ENCODE assay signal across 8 cellular contexts in the genomic region with DNA sequence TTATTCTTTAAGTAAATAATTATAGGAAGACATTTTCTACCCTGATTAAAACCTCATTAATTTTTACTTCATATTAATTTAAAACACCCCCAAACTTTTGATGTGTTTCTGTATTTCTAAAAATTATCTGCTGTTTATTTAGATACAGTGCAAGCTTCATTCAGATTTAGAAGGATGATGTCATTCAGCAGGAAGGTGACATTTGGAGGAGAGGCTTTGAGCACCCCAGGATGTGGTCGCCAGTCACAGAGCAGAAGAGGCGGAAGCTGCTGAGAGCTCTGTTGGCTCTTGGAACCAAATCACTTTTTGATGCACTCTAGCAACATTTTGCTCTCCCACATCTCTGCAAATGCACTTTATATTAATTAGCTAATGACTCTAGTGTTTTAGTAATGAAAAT.
DNase-seq lines count a peak whose midpoint lies in the region; ATAC-seq and TF ChIP-seq lines count a peak whose summit lies in the region.

No MANE protein-coding gene starts in this region.

- dilution Hi-C loops in mammary epithelial cell (cut with HindIII; ENCODE audit: low sequenced_read_pairs), result no loop called here

- no peaks in the 10 kb centered on the region for H3K4me1 ChIP-seq in foreskin keratinocyte
- H3K4me1 ChIP-seq in mammary epithelial cell (ENCODE audit: insufficient read depth, low read length), result no peaks in the 10 kb centered on the region

- H3K4me1 Mint-ChIP-seq in WTC11, result peaks cover 16% of the 10 kb centered on the region

- no peak overlapping the region for H3K4me3 Mint-ChIP-seq in WTC11

- H2AFZ ChIP-seq in mammary epithelial cell (ENCODE audit: low read depth, low read length), result no peak overlapping the region

- in situ Hi-C loops in mammary epithelial cell (cut with MboI; ENCODE audit: low sequenced_read_pairs in 2 of 2), result no loop called here

- 93% methylated on average over 2 of the region's 2 CpGs for WGBS in mammary epithelial cell (ENCODE audit: low coverage, missing lambda C conversion rate)

- no peaks in the 10 kb centered on the region for H3K36me3 ChIP-seq in mammary epithelial cell (ENCODE audit: insufficient read depth, low read length)

- peak; percentile 84 for ATAC-seq in GM18505 (IDR thresholded peaks at IDR 0.05; ENCODE audit: unreplicated experiment)
- peak; percentile 67 for ATAC-seq in HG02759 (IDR thresholded peaks at IDR 0.05; ENCODE audit: unreplicated experiment)
- ATAC-seq in WTC11, result peak; percentile 72
- ATAC-seq in foreskin keratinocyte, result peak; percentile 35

- no peaks in the 10 kb centered on the region for H3K27me3 Mint-ChIP-seq in WTC11 (ENCODE audit: low read depth)

- H3K27me3 ChIP-seq in foreskin keratinocyte (no peaks in the 10 kb centered on the region), mammary epithelial cell (ENCODE audit: insufficient read depth, low read length) (no peaks in the 10 kb centered on the region)

- no peaks in the 10 kb centered on the region for H3K9me3 Mint-ChIP-seq in WTC11

- intact Hi-C loops in mammary epithelial cell (cut with micrococcal nuclease), result no loop called here

- H3K4me2 ChIP-seq in mammary epithelial cell (ENCODE audit: insufficient read depth, low read depth, low read length), result no peak overlapping the region

- no peaks in the 10 kb centered on the region for H3K9me3 ChIP-seq in mammary epithelial cell (replicated peaks; ENCODE audit: insufficient read depth, low read length)

- TF ChIP-seq CTCF in WTC11 (IDR thresholded peaks at IDR 0.05) (no peak), foreskin keratinocyte (conservative IDR thresholded peaks at IDR 0.05) (no peak), RWPE1 (conservative IDR thresholded peaks at IDR 0.05; ENCODE audit: low read depth) (no peak), mammary epithelial cell (conservative IDR thresholded peaks at IDR 0.05 in 1 of 2, IDR thresholded peaks at IDR 0.05 in 1 of 2; ENCODE audit: extremely low read depth in 1 of 2, insufficient read depth in 1 of 2, low read depth in 1 of 2, low read length in 2 of 2) (no peak)

- H3K27ac ChIP-seq in foreskin keratinocyte, result no peak overlapping the region
- H3K27ac ChIP-seq in RWPE1, result no peak overlapping the region
- no peak overlapping the region for H3K27ac ChIP-seq in mammary epithelial cell (ENCODE audit: insufficient read depth, low read depth, low read length)

- CTCF ChIA-PET in WTC11 (lab: Charles Lee), result interaction anchor here (2.3 kb wide), 1 partner anchor 72 kb away, joined by 5 read pairs; no protein-coding TSS in a partner anchor
- CTCF ChIA-PET in RWPE1 (lab: Yijun Ruan, JAX), result interaction anchor here (0.6 kb wide), 2 partner anchors 116 to 1386 kb away, joined by 3 read pairs; no protein-coding TSS in a partner anchor
- CTCF ChIA-PET in mammary epithelial cell (lab: Charles Lee; ENCODE audit: low non-redundant PET), result no interaction called here

- H3K4me3 ChIP-seq in mammary epithelial cell (replicated peaks in 1 of 3; ENCODE audit: insufficient read depth in 1 of 3, low read depth in 2 of 3, low read length in 3 of 3), result no peak overlapping the region

- H3K36me3 Mint-ChIP-seq in WTC11, result no peaks in the 10 kb centered on the region

- no peaks in the 10 kb centered on the region for H4K20me1 ChIP-seq in mammary epithelial cell (ENCODE audit: insufficient read depth, low read length)

- H3K27ac Mint-ChIP-seq in WTC11, result no peak overlapping the region

- POLR2A ChIA-PET in WTC11 (lab: Charles Lee), result no interaction called here
- POLR2A ChIA-PET in RWPE1 (lab: Yijun Ruan, JAX; ENCODE audit: low non-redundant PET), result no interaction called here

- H3K79me2 ChIP-seq in mammary epithelial cell (ENCODE audit: insufficient read depth, low read length), result no peaks in the 10 kb centered on the region

- DNase-seq in WTC11 (ENCODE audit: low spot score) (no peak), foreskin keratinocyte (no peak), RWPE1 (ENCODE audit: low spot score) (no peak), mammary epithelial cell (no peak), NCI-H2029 (lab: John Stamatoyannopoulos, UW) (no peak), HK-2 (ENCODE audit: unreplicated experiment) (no peak)

- no peak for TF ChIP-seq POLR2A in GM18505 (IDR thresholded peaks at IDR 0.05; ENCODE audit: borderline replicate concordance, extremely low read depth, insufficient read depth, insufficient read length)

- BruUV-seq in mammary epithelial cell (replicated peaks; lab: Mats Ljungman, UMichigan), result no TSS peak

- no peak overlapping the region for H3K9ac ChIP-seq in mammary epithelial cell (ENCODE audit: insufficient read depth, low read length)

TF ChIP-seq in WTC11, 78 proteins besides CTCF, POLR2A, EP300 and RAD21:
- TF ChIP-seq ZNF219 (CRISPR knock-in tag; IDR thresholded peaks at IDR 0.05; ENCODE audit: borderline replicate concordance) (no peak), ZNF317 (CRISPR knock-in tag; IDR thresholded peaks at IDR 0.05; ENCODE audit: borderline replicate concordance, low read depth) (no peak)
